1 cellular context compared by ENCODE assay signal in the genomic region with DNA sequence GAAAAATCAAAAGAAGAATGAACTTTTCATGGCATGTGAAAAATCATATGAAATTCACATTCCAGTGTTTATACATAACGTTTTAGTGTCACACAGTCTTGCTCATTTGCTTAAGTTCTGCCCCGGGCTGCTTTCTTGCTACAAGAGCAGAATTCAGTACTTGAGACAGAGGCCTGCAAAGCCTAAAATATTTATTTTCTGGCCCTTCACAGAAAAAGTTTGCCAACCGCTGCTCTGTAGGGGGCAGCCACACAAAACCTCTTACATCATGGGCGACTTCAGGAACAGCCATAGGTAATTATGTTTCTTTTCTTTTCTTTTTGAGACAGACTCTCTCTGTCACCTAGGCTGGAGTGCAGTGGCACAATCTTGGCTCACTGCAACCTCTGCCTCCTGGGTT.
TF ChIP-seq lines count a peak whose summit lies in the region.

No MANE protein-coding gene starts in this region.

TF ChIP-seq in H1, 55 proteins besides CTCF, POLR2A, EP300 and RAD21:
- TF ChIP-seq TEAD4 (IDR thresholded peaks at IDR 0.05; ENCODE audit: low read depth, low read length), result no peak
- no peak for TF ChIP-seq RNF2 (IDR thresholded peaks at IDR 0.05; ENCODE audit: borderline replicate concordance, low read depth, low read length, missing control alignments, poor library complexity, severe bottlenecking)
- no peak for TF ChIP-seq SRF (IDR thresholded peaks at IDR 0.05; ENCODE audit: low read depth, low read length)
- TF ChIP-seq KDM1A (IDR thresholded peaks at IDR 0.05; ENCODE audit: borderline replicate concordance, low read length), result no peak
- no peak for TF ChIP-seq KDM5A (IDR thresholded peaks at IDR 0.05; ENCODE audit: low read length)
- no peak for TF ChIP-seq MAFK (IDR thresholded peaks at IDR 0.05; ENCODE audit: low read depth, low read length)
- TF ChIP-seq SP1 (IDR thresholded peaks at IDR 0.05; ENCODE audit: low read depth, low read length), result no peak
- TF ChIP-seq SUZ12 (IDR thresholded peaks at IDR 0.05; ENCODE audit: low read length), result no peak
- no peak for TF ChIP-seq CEBPB (IDR thresholded peaks at IDR 0.05; ENCODE audit: low read depth, low read length)
- TF ChIP-seq JUN (IDR thresholded peaks at IDR 0.05; ENCODE audit: low read depth, low read length), result no peak
- TF ChIP-seq CBX5 (IDR thresholded peaks at IDR 0.05; ENCODE audit: low read depth, low read length), result no peak
- TF ChIP-seq FOSL1 (IDR thresholded peaks at IDR 0.05; ENCODE audit: insufficient read depth, low read depth, low read length), result no peak
- no peak for TF ChIP-seq SIN3A (conservative IDR thresholded peaks at IDR 0.05 in 1 of 2, IDR thresholded peaks at IDR 0.05 in 1 of 2; ENCODE audit: low read depth in 1 of 2, low read length in 2 of 2)
- TF ChIP-seq TAF1 (IDR thresholded peaks at IDR 0.05; ENCODE audit: low read depth, low read length), result no peak
- no peak for TF ChIP-seq ZNF274 (IDR thresholded peaks at IDR 0.05; ENCODE audit: borderline replicate concordance, extremely low read depth, low read length)
- no peak for TF ChIP-seq BACH1 (IDR thresholded peaks at IDR 0.05; ENCODE audit: low read length)
- TF ChIP-seq HDAC6 (IDR thresholded peaks at IDR 0.05; ENCODE audit: low read depth, low read length), result no peak
